10 cellular contexts compared by ENCODE assay signal in genomic region chr1:176241385-176242015, GRCh38. TPM values are rescaled to one million over a fixed set of nuclear protein-coding genes. Genes with fewer than 3 reads are reported as not detected.
DNase-seq lines count a peak whose midpoint lies in the region; ATAC-seq and TF ChIP-seq lines count a peak whose summit lies in the region.
"Had no signal": no experiment of that assay in that cellular context is flagged by ENCODE, and none has a peak within 500 bp of the region (broad histone marks: within the 10 kb centered on the region; RNA-seq: fewer than 3 reads in every experiment).

No MANE protein-coding gene starts in this region.

- no peaks in the 10 kb centered on the region for H3K36me3 ChIP-seq in A673 (ENCODE audit: insufficient read depth, low read length, poor library complexity, severe bottlenecking)
- H3K36me3 ChIP-seq in GM23338 (ENCODE audit: insufficient read depth), result no peaks in the 10 kb centered on the region

- ATAC-seq in GM23338, result peak; percentile 50; the same call in 2 of the 3 replicates
- no peak for ATAC-seq in HG03196 (IDR thresholded peaks at IDR 0.05; ENCODE audit: unreplicated experiment)

- H3K27me3 ChIP-seq in A673 (replicated peaks; ENCODE audit: insufficient read depth, low read depth, low read length, poor library complexity), result no peaks in the 10 kb centered on the region
- no peaks in the 10 kb centered on the region for H3K27me3 ChIP-seq in GM23338 (ENCODE audit: insufficient read depth)

- H3F3A ChIP-seq in GM23338 (replicated peaks; ENCODE audit: low read depth), result no peaks in the 10 kb centered on the region

- H3K9me3 Mint-ChIP-seq in GM23338, result no peaks in the 10 kb centered on the region

- TSS peak; percentile 72 for BruUV-seq in A673 (replicated peaks; lab: Mats Ljungman, UMichigan)

- intact Hi-C loops in A673 (cut with micrococcal nuclease; ENCODE audit: unreplicated experiment), result no loop called here

- H3K4me3 Mint-ChIP-seq in GM23338, result no peak overlapping the region

- H3K4me1 ChIP-seq in A673 (ENCODE audit: insufficient read depth, low read length, poor library complexity, severe bottlenecking), result peaks cover 3% of the 10 kb centered on the region
- no peaks in the 10 kb centered on the region for H3K4me1 ChIP-seq in GM23338 (ENCODE audit: insufficient read depth)

- DNase-seq in A673 (ENCODE audit: low spot score) (peak; percentile 20), GM23338 (ENCODE audit: low spot score) (peak; percentile 8), RKO (ENCODE audit: low spot score) (peak; percentile 95), fibroblast of the conjunctiva (ENCODE audit: low read depth) (peak; percentile 81), NCI-H748 treated with DMSO at 0.1 percent for 48 hours (lab: John Stamatoyannopoulos, UW) (no peak), epidermal melanocyte (ENCODE audit: insufficient read length, low spot score) (no peak), occipital lobe (lab: John Stamatoyannopoulos, UW) (no peak)
- DNase-seq: activated CD8-positive, alpha-beta memory T cell treated with anti-CD3 and anti-CD28 coated beads for 24 hours; DND-41 had no signal

- H3K9me3 ChIP-seq in A673 (ENCODE audit: low read depth, low read length, poor library complexity, severe bottlenecking), result no peaks in the 10 kb centered on the region

- H3K27ac ChIP-seq in A673 (ENCODE audit: low read depth, low read length, poor library complexity, severe bottlenecking) (no peak overlapping the region), GM23338 (ENCODE audit: low read depth) (no peak overlapping the region)

- peak overlapping the region; percentile 61 for H3K27ac Mint-ChIP-seq in GM23338

- no peaks in the 10 kb centered on the region for H4K20me1 ChIP-seq in GM23338 (replicated peaks; ENCODE audit: insufficient read depth)

- H3K4me1 Mint-ChIP-seq in GM23338, result peaks cover 18% of the 10 kb centered on the region

- H3K79me2 ChIP-seq in GM23338 (replicated peaks; ENCODE audit: insufficient read depth), result no peaks in the 10 kb centered on the region

- CTCF ChIA-PET in A673 (lab: Charles Lee), result no interaction called here

- H3K36me3 Mint-ChIP-seq in GM23338 (ENCODE audit: low read depth), result no peaks in the 10 kb centered on the region

- H3K9me2 ChIP-seq in GM23338 (ENCODE audit: insufficient read depth), result no peaks in the 10 kb centered on the region

- POLR2A ChIA-PET in A673 (lab: Charles Lee; ENCODE audit: low non-redundant PET), result no interaction called here

- no peak overlapping the region for H3K4me3 ChIP-seq in A673 (ENCODE audit: low read depth, low read length, poor library complexity, severe bottlenecking)
- H3K4me3 ChIP-seq in GM23338, result no peak overlapping the region

- no peak overlapping the region for H3K4me2 ChIP-seq in GM23338

- no peaks in the 10 kb centered on the region for H3K27me3 Mint-ChIP-seq in GM23338 (ENCODE audit: insufficient read depth, low read depth, poor library complexity)

- TF ChIP-seq CTCF in A673 (conservative IDR thresholded peaks at IDR 0.05; ENCODE audit: low read depth, low read length), result no peak
- TF ChIP-seq CTCF in GM23338 (conservative IDR thresholded peaks at IDR 0.05; ENCODE audit: low read depth in 2 of 2), result no peak

- H2AFZ ChIP-seq in GM23338, result no peak overlapping the region

TF ChIP-seq in GM23338, 12 proteins besides CTCF, POLR2A, EP300 and RAD21 (continues in another document):
- TF ChIP-seq ZNF331 (CRISPR knock-in tag; IDR thresholded peaks at IDR 0.05; ENCODE audit: low read depth) (no peak), JUNB (IDR thresholded peaks at IDR 0.05; ENCODE audit: unreplicated experiment) (no peak), CREB1 (CRISPR knock-in tag; IDR thresholded peaks at IDR 0.05; ENCODE audit: low read depth) (no peak), POLR2AphosphoS5 (IDR thresholded peaks at IDR 0.05; ENCODE audit: low read depth) (no peak), EZH2 (IDR thresholded peaks at IDR 0.05; ENCODE audit: low read depth, unreplicated experiment) (no peak), ZNF114 (CRISPR knock-in tag; IDR thresholded peaks at IDR 0.05) (no peak), NANOG (IDR thresholded peaks at IDR 0.05; ENCODE audit: borderline replicate concordance) (no peak), STAT1 (IDR thresholded peaks at IDR 0.05; ENCODE audit: unreplicated experiment) (no peak)
- TF ChIP-seq, protein P1, sequence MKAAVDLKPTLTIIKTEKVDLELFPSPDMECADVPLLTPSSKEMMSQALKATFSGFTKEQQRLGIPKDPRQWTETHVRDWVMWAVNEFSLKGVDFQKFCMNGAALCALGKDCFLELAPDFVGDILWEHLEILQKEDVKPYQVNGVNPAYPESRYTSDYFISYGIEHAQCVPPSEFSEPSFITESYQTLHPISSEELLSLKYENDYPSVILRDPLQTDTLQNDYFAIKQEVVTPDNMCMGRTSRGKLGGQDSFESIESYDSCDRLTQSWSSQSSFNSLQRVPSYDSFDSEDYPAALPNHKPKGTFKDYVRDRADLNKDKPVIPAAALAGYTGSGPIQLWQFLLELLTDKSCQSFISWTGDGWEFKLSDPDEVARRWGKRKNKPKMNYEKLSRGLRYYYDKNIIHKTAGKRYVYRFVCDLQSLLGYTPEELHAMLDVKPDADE (IDR thresholded peaks at IDR 0.05), result no peak
- TF ChIP-seq, protein P2, sequence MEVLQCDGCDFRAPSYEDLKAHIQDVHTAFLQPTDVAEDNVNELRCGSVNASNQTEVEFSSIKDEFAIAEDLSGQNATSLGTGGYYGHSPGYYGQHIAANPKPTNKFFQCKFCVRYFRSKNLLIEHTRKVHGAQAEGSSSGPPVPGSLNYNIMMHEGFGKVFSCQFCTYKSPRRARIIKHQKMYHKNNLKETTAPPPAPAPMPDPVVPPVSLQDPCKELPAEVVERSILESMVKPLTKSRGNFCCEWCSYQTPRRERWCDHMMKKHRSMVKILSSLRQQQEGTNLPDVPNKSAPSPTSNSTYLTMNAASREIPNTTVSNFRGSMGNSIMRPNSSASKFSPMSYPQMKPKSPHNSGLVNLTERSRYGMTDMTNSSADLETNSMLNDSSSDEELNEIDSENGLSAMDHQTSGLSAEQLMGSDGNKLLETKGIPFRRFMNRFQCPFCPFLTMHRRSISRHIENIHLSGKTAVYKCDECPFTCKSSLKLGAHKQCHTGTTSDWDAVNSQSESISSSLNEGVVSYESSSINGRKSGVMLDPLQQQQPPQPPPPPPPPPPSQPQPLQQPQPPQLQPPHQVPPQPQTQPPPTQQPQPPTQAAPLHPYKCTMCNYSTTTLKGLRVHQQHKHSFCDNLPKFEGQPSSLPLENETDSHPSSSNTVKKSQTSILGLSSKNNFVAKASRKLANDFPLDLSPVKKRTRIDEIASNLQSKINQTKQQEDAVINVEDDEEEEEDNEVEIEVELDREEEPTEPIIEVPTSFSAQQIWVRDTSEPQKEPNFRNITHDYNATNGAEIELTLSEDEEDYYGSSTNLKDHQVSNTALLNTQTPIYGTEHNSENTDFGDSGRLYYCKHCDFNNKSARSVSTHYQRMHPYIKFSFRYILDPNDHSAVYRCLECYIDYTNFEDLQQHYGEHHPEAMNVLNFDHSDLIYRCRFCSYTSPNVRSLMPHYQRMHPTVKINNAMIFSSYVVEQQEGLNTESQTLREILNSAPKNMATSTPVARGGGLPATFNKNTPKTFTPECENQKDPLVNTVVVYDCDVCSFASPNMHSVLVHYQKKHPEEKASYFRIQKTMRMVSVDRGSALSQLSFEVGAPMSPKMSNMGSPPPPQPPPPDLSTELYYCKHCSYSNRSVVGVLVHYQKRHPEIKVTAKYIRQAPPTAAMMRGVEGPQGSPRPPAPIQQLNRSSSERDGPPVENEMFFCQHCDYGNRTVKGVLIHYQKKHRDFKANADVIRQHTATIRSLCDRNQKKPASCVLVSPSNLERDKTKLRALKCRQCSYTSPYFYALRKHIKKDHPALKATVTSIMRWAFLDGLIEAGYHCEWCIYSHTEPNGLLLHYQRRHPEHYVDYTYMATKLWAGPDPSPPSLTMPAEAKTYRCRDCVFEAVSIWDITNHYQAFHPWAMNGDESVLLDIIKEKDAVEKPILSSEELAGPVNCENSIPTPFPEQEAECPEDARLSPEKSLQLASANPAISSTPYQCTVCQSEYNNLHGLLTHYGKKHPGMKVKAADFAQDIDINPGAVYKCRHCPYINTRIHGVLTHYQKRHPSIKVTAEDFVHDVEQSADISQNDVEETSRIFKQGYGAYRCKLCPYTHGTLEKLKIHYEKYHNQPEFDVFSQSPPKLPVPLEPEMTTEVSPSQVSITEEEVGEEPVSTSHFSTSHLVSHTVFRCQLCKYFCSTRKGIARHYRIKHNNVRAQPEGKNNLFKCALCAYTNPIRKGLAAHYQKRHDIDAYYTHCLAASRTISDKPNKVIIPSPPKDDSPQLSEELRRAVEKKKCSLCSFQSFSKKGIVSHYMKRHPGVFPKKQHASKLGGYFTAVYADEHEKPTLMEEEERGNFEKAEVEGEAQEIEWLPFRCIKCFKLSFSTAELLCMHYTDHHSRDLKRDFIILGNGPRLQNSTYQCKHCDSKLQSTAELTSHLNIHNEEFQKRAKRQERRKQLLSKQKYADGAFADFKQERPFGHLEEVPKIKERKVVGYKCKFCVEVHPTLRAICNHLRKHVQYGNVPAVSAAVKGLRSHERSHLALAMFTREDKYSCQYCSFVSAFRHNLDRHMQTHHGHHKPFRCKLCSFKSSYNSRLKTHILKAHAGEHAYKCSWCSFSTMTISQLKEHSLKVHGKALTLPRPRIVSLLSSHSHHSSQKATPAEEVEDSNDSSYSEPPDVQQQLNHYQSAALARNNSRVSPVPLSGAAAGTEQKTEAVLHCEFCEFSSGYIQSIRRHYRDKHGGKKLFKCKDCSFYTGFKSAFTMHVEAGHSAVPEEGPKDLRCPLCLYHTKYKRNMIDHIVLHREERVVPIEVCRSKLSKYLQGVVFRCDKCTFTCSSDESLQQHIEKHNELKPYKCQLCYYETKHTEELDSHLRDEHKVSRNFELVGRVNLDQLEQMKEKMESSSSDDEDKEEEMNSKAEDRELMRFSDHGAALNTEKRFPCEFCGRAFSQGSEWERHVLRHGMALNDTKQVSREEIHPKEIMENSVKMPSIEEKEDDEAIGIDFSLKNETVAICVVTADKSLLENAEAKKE (CRISPR knock-in tag; IDR thresholded peaks at IDR 0.05), result no peak

RNA-seq across cellular contexts. Expression of gene COP1, which starts 34.4 kb away (rescaled TPM):
- total RNA-seq in A673 (2021), result 35.8 and 37.5 TPM in 2 replicates
- 54.9 and 57.1 TPM in 2 replicates for total RNA-seq in GM23338 (2014; rRNA removed; shearing (Covaris generic))
- 54.0 and 69.6 TPM in 2 replicates for polyA plus RNA-seq in GM23338 (2016; fragmentation: Nextera tagmentation; extraction: Ambion mirVana)
- total RNA-seq in occipital lobe, result 141 TPM

Comparison
In these comparisons a context has a peak if more than half of its experiments do, and no peak if none do; other contexts are left out.
1. DNase-seq: peak in A673 (single experiment), GM23338 (single experiment), RKO (single experiment) and fibroblast of the conjunctiva (single experiment); none in NCI-H748 treated with DMSO at 0.1 percent for 48 hours (single experiment), epidermal melanocyte (single experiment) and occipital lobe (single experiment).